Comparison of ENCODE assay signal across 8 cellular contexts in the genomic region with DNA sequence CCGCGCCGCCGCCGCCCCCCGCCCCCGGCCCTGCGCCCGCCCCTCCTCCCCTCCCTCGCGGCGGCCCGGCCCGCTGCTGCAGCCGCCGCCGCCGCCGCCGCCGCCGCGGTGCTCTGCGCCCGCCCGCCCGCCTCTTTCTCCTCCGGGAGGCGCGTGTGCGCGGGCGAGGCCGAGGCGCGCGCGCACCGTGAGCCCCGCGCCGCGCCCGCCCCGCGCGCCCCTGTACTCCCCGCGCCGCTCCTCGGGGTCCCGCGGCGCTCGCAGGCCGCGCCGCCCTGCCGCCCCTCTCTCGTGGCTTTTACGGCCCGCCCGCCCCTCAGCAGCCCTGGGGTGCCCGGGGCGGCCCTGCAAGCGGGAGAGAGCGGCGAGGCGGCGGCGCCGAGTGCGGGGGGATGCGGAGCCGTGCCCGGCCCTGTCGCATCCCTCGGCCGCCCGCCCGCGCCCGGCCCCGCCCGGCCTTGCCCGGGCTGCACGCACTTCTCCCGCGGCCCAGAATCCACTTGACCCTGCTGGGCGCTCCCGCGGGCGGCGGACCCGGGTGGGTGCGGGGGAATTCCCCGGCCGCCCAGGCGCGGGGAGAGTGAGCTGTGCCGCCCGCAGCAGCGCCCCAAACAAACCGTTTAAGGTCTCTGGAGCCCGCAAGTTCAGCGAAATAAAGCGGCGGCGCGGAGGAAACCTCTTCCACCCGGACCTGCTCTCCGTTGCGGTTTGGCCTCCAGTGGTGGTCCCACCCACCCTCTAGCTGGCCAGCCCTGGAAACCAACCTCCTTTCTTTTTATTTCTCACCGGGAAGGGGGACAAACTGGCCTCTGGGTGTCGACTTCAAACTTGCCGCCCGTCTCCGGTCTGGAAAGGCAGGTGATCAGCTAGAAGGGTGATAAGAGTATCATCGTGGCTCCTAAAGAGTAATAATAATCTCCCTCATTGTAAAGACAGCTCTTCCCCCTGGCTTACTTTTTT. TPM values are rescaled to one million over a fixed set of nuclear protein-coding genes. Genes with fewer than 3 reads are reported as not detected.
DNase-seq lines count a peak whose midpoint lies in the region; ATAC-seq lines count a peak whose summit lies in the region.

No MANE protein-coding gene starts in this region.

- H3K4me3 Mint-ChIP-seq in activated CD8-positive, alpha-beta memory T cell treated with anti-CD3 and anti-CD28 coated beads, Interleukin-2, amount 10 ng/mL, durations not matched to agents 7 days and 5 days = no peak overlapping the region
- H3K4me3 Mint-ChIP-seq in T-cell = peak overlapping the region; percentile 78 to 82 (median 81)
- H3K4me3 Mint-ChIP-seq in effector memory CD8-positive, alpha-beta T cell = peak overlapping the region; percentile 70 to 77

- peak overlapping the region in 1 of 2 donors; percentile 9 for H3K27ac ChIP-seq in mucosa of rectum (ENCODE audit: low read depth in 2 of 2, low read length in 2 of 2)
- peak overlapping the region; percentile 83 for H3K27ac ChIP-seq in urinary bladder (ENCODE audit: low read depth)

- CTCF ChIA-PET in activated CD8-positive, alpha-beta memory T cell treated with anti-CD3 and anti-CD28 coated beads, Interleukin-2, amount 10 ng/mL, durations not matched to agents 7 days and 5 days (lab: Charles Lee) = no interaction called here
- CTCF ChIA-PET in T-cell (lab: Charles Lee) = no interaction called here

- peaks cover 17 to 23% of the 10 kb centered on the region in 2 donors for H3K27me3 ChIP-seq in mucosa of rectum (ENCODE audit: control insufficient read depth in 2 of 2, insufficient read depth in 2 of 2, low read length in 2 of 2)

- peaks cover 1% of the 10 kb centered on the region for H3K4me1 Mint-ChIP-seq in activated CD8-positive, alpha-beta memory T cell treated with anti-CD3 and anti-CD28 coated beads, Interleukin-2, amount 10 ng/mL, durations not matched to agents 7 days and 5 days
- H3K4me1 Mint-ChIP-seq in T-cell = peaks cover 8 to 15% (median 8%) of the 10 kb centered on the region in 3 donors
- H3K4me1 Mint-ChIP-seq in effector memory CD8-positive, alpha-beta T cell (ENCODE audit: low read depth in 2 of 2) = peaks cover 4 to 5% of the 10 kb centered on the region in 2 donors

- no peak for DNase-seq in activated CD8-positive, alpha-beta memory T cell treated with anti-CD3 and anti-CD28 coated beads, Interleukin-2, amount 10 ng/mL, durations not matched to agents 7 days and 5 days
- no peak for DNase-seq in activated CD8-positive, alpha-beta memory T cell treated with anti-CD3 and anti-CD28 coated beads, Interleukin-2, amount 50 U/mL, for 48 hours
- DNase-seq in T-cell = peak in 21 of 34 experiments; percentile 1 to 37 (median 17)
- peak in 1 of 3 experiments; percentile 5 for DNase-seq in effector memory CD8-positive, alpha-beta T cell
- no peak for DNase-seq in HPDE6-E6E7 (ENCODE audit: extremely low spot score)

- H3K4me3 ChIP-seq in mucosa of rectum (ENCODE audit: low read length in 2 of 2) (peak overlapping the region; percentile 39 to 50), urinary bladder (ENCODE audit: low read depth, low read length) (peak overlapping the region; percentile 95)

- H3K27ac Mint-ChIP-seq in activated CD8-positive, alpha-beta memory T cell treated with anti-CD3 and anti-CD28 coated beads, Interleukin-2, amount 10 ng/mL, durations not matched to agents 7 days and 5 days = no peak overlapping the region
- H3K27ac Mint-ChIP-seq in T-cell = peak overlapping the region in 1 of 2 donors; percentile 11
- H3K27ac Mint-ChIP-seq in effector memory CD8-positive, alpha-beta T cell = peak overlapping the region; percentile 38 to 62

- no peak overlapping the region for H3K9ac ChIP-seq in mucosa of rectum (ENCODE audit: low read depth in 1 of 2, low read length in 2 of 2)

- no peaks in the 10 kb centered on the region for H3K9me3 Mint-ChIP-seq in activated CD8-positive, alpha-beta memory T cell treated with anti-CD3 and anti-CD28 coated beads, Interleukin-2, amount 10 ng/mL, durations not matched to agents 7 days and 5 days (ENCODE audit: low read depth)
- H3K9me3 Mint-ChIP-seq in T-cell = no peaks in the 10 kb centered on the region
- no peaks in the 10 kb centered on the region for H3K9me3 Mint-ChIP-seq in effector memory CD8-positive, alpha-beta T cell

- POLR2A ChIA-PET in T-cell (lab: Charles Lee) = no interaction called here

- no peaks in the 10 kb centered on the region for H3K4me1 ChIP-seq in mucosa of rectum (ENCODE audit: control insufficient read depth in 2 of 2, insufficient read depth in 2 of 2, low read length in 2 of 2)
- H3K4me1 ChIP-seq in urinary bladder (ENCODE audit: insufficient read depth) = peaks cover 1% of the 10 kb centered on the region

- under 1% methylated on average over 115 of the region's 119 CpGs for WGBS in urinary bladder

- H3K36me3 Mint-ChIP-seq in activated CD8-positive, alpha-beta memory T cell treated with anti-CD3 and anti-CD28 coated beads, Interleukin-2, amount 10 ng/mL, durations not matched to agents 7 days and 5 days = no peaks in the 10 kb centered on the region
- H3K36me3 Mint-ChIP-seq in T-cell = peaks cover 2% of the 10 kb centered on the region
- H3K36me3 Mint-ChIP-seq in effector memory CD8-positive, alpha-beta T cell (ENCODE audit: insufficient read depth) = no peaks in the 10 kb centered on the region

- peaks cover 40% of the 10 kb centered on the region for H3K27me3 Mint-ChIP-seq in activated CD8-positive, alpha-beta memory T cell treated with anti-CD3 and anti-CD28 coated beads, Interleukin-2, amount 10 ng/mL, durations not matched to agents 7 days and 5 days
- peaks cover 7 to 17% of the 10 kb centered on the region in 2 donors for H3K27me3 Mint-ChIP-seq in T-cell
- H3K27me3 Mint-ChIP-seq in effector memory CD8-positive, alpha-beta T cell = peaks cover 28 to 40% of the 10 kb centered on the region in 2 donors

- peak; percentile 20 for ATAC-seq in activated CD8-positive, alpha-beta memory T cell treated with anti-CD3 and anti-CD28 coated beads, Interleukin-2, amount 10 ng/mL, durations not matched to agents 7 days and 5 days
- peak; percentile 74 to 77 (median 76) for ATAC-seq in T-cell (replicated peaks in 1 of 4)
- ATAC-seq in effector memory CD8-positive, alpha-beta T cell (replicated peaks) = peak; percentile 70
- no peak for ATAC-seq in HG03460 (IDR thresholded peaks at IDR 0.05; ENCODE audit: unreplicated experiment)

- H3K9me3 ChIP-seq in mucosa of rectum (ENCODE audit: control insufficient read depth in 2 of 2, low read length in 2 of 2) = no peaks in the 10 kb centered on the region

- H3K36me3 ChIP-seq in mucosa of rectum (ENCODE audit: control insufficient read depth in 2 of 2, insufficient read depth in 2 of 2, low read length in 2 of 2) = no peaks in the 10 kb centered on the region
- no peaks in the 10 kb centered on the region for H3K36me3 ChIP-seq in urinary bladder (ENCODE audit: insufficient read depth)

RNA-seq across cellular contexts. Expression of gene AFF3, which starts 37.4 kb away (rescaled TPM):
- under 1 TPM; 0.09 to 0.55 TPM for total RNA-seq in activated CD8-positive, alpha-beta memory T cell treated with anti-CD3 and anti-CD28 coated beads, Interleukin-2, amount 10 ng/mL, durations not matched to agents 7 days and 5 days
- total RNA-seq in T-cell (10 to 100 TPM in 4 of 5 donors, 1 to 10 TPM in 1; 9.9 to 23.5 (median 11.5) TPM), urinary bladder (43.5 TPM)
- 15.1 TPM for polyA plus RNA-seq in urinary bladder

Comparison
In these comparisons a context has a peak if more than half of its experiments do, and no peak if none do; other contexts are left out.
1. DNase-seq: peak in T-cell (21 of 34); none in activated CD8-positive, alpha-beta memory T cell treated with anti-CD3 and anti-CD28 coated beads, Interleukin-2, amount 10 ng/mL, durations not matched to agents 7 days and 5 days (single experiment), activated CD8-positive, alpha-beta memory T cell treated with anti-CD3 and anti-CD28 coated beads, Interleukin-2, amount 50 U/mL, for 48 hours (single experiment) and HPDE6-E6E7 (single experiment).
2. RNA of gene AFF3, which starts 37.4 kb away (total RNA-seq): 43.5 TPM in urinary bladder (single experiment) and 9.9 to 23.5 TPM in T-cell; 0.09 to 0.55 TPM in activated CD8-positive, alpha-beta memory T cell treated with anti-CD3 and anti-CD28 coated beads, Interleukin-2, amount 10 ng/mL, durations not matched to agents 7 days and 5 days; every median in the first group is over 4 times any median in the second.